ENCODE assay signal across 10 cellular contexts in genomic region chr6:32883789-32884188, GRCh38. TPM values are rescaled to one million over a fixed set of nuclear protein-coding genes. Genes with fewer than 3 reads are reported as not detected.
DNase-seq lines count a peak whose midpoint lies in the region; ATAC-seq and TF ChIP-seq lines count a peak whose summit lies in the region.
"Had no signal": no experiment of that assay in that cellular context is flagged by ENCODE, and none has a peak within 500 bp of the region (broad histone marks: within the 10 kb centered on the region; RNA-seq: fewer than 3 reads in every experiment).

No MANE protein-coding gene starts in this region.

- H3K4me2 ChIP-seq in GM23338 = no peak overlapping the region
- H3K4me2 ChIP-seq in smooth muscle cell = no peak overlapping the region

- H3K27ac ChIP-seq in GM23338 (ENCODE audit: low read depth) = no peak overlapping the region
- H3K27ac ChIP-seq in adrenal gland = peak overlapping the region in 2 of 5 donors; percentile 6 to 41
- no peak overlapping the region for H3K27ac ChIP-seq in right atrium auricular region
- no peak overlapping the region for H3K27ac ChIP-seq in smooth muscle cell (ENCODE audit: low read depth)

- 16 to 34% (median 26%) methylated on average over 4 to 5 of the region's 5 CpGs for WGBS in adrenal gland, 4 donors
- 7% methylated on average over 5 of the region's 5 CpGs for WGBS in smooth muscle cell (ENCODE audit: low lambda C conversion rate)

- TF ChIP-seq POLR2A in adrenal gland (IDR thresholded peaks at IDR 0.05) = no peak

- DNase-seq in GM23338 (ENCODE audit: low spot score) (peak; percentile 17), adrenal gland (peak in 6 of 7 donors; percentile 54 to 84 (median 76)), right atrium auricular region (ENCODE audit: low spot score) (peak; percentile 81), smooth muscle cell (lab: John Stamatoyannopoulos, UW; ENCODE audit: unreplicated experiment) (no peak)
- DNase-seq in stimulated activated naive B cell treated with anti-CD40 and anti-IgM and Interleukin-4, amounts not matched to agents 10 μg/mL and 1 μg/mL and 100 μg/mL, for 72 hours = no peak
- no peak for DNase-seq in stimulated activated CD4-positive, alpha-beta T cell treated with anti-CD3 and anti-CD28 coated beads, Interleukin-1b, Interleukin-23, amount 100 ng/mL, for 48 hours
- DNase-seq: DND-41, T1000 had no signal

- H3K27me3 ChIP-seq in GM23338 (ENCODE audit: insufficient read depth) (no peaks in the 10 kb centered on the region), adrenal gland (peaks cover 9% of the 10 kb centered on the region), right atrium auricular region (no peaks in the 10 kb centered on the region), smooth muscle cell (ENCODE audit: low read depth) (peaks cover 3% of the 10 kb centered on the region)

- no peaks in the 10 kb centered on the region for H3K36me3 ChIP-seq in GM23338 (ENCODE audit: insufficient read depth)
- H3K36me3 ChIP-seq in adrenal gland (replicated peaks in 1 of 2) = no peaks in the 10 kb centered on the region
- H3K36me3 ChIP-seq in right atrium auricular region = no peaks in the 10 kb centered on the region
- H3K36me3 ChIP-seq in smooth muscle cell (ENCODE audit: low read depth) = no peaks in the 10 kb centered on the region

- H3F3A ChIP-seq in GM23338 (replicated peaks; ENCODE audit: low read depth) (no peaks in the 10 kb centered on the region), smooth muscle cell (ENCODE audit: low read depth) (no peaks in the 10 kb centered on the region)

- ATAC-seq in GM23338 (peak; percentile 26; the same call in 1 of the 3 replicates), HG03175 (IDR thresholded peaks at IDR 0.05; ENCODE audit: unreplicated experiment) (no peak)
- ATAC-seq in stimulated activated naive B cell treated with anti-CD40 and anti-IgM and Interleukin-4, amounts not matched to agents 10 μg/mL and 1 μg/mL and 100 μg/mL, for 72 hours (replicated peaks) = no peak

- H3K4me1 ChIP-seq in GM23338 (ENCODE audit: insufficient read depth) (no peaks in the 10 kb centered on the region), adrenal gland (replicated peaks in 1 of 2) (peaks cover 12 to 20% of the 10 kb centered on the region in 2 donors), right atrium auricular region (peaks cover 0 to 12% of the 10 kb centered on the region in 2 donors), smooth muscle cell (ENCODE audit: low read depth) (no peaks in the 10 kb centered on the region)

- H3K9me3 ChIP-seq in adrenal gland (replicated peaks in 1 of 3) = no peaks in the 10 kb centered on the region
- no peaks in the 10 kb centered on the region for H3K9me3 ChIP-seq in right atrium auricular region
- H3K9me3 ChIP-seq in smooth muscle cell (replicated peaks; ENCODE audit: low read depth) = no peaks in the 10 kb centered on the region

- H4K20me1 ChIP-seq in GM23338 (replicated peaks; ENCODE audit: insufficient read depth) = no peaks in the 10 kb centered on the region
- no peaks in the 10 kb centered on the region for H4K20me1 ChIP-seq in smooth muscle cell (ENCODE audit: low read depth)

- H3K4me1 Mint-ChIP-seq in GM23338 = no peaks in the 10 kb centered on the region
- H3K4me1 Mint-ChIP-seq in stimulated activated naive B cell treated with anti-CD40 and anti-IgM and Interleukin-4, amounts not matched to agents 10 μg/mL and 1 μg/mL and 100 μg/mL, for 72 hours = peaks cover 36 to 54% of the 10 kb centered on the region in 2 donors

- H3K79me2 ChIP-seq in GM23338 (replicated peaks; ENCODE audit: insufficient read depth) (no peaks in the 10 kb centered on the region), smooth muscle cell (ENCODE audit: low read depth) (no peaks in the 10 kb centered on the region)

- H3K9me2 ChIP-seq in GM23338 (ENCODE audit: insufficient read depth) = no peaks in the 10 kb centered on the region

- H3K27me3 Mint-ChIP-seq in GM23338 (ENCODE audit: insufficient read depth, low read depth, poor library complexity) = peaks cover 5% of the 10 kb centered on the region
- peaks cover 7 to 10% of the 10 kb centered on the region in 2 donors for H3K27me3 Mint-ChIP-seq in stimulated activated naive B cell treated with anti-CD40 and anti-IgM and Interleukin-4, amounts not matched to agents 10 μg/mL and 1 μg/mL and 100 μg/mL, for 72 hours

- no peak for TF ChIP-seq CTCF in GM23338 (conservative IDR thresholded peaks at IDR 0.05; ENCODE audit: low read depth in 2 of 2)
- TF ChIP-seq CTCF in adrenal gland (IDR thresholded peaks at IDR 0.05) = no peak
- TF ChIP-seq CTCF in right atrium auricular region (IDR thresholded peaks at IDR 0.05) = no peak
- TF ChIP-seq CTCF in smooth muscle cell (IDR thresholded peaks at IDR 0.05; ENCODE audit: borderline replicate concordance, insufficient read depth, poor library complexity, severe bottlenecking) = no peak

- H2AFZ ChIP-seq in GM23338 = peak overlapping the region; percentile 59; the same call in 1 of the 2 replicates
- no peak overlapping the region for H2AFZ ChIP-seq in smooth muscle cell (ENCODE audit: low read depth)

- intact Hi-C loops in adrenal gland (cut with DNase I) = loop anchor here in 1 of 2 donors (10.0 kb wide), 1 partner anchor 51 kb away; no protein-coding TSS in a partner anchor

- no peaks in the 10 kb centered on the region for H3K9me3 Mint-ChIP-seq in GM23338
- H3K9me3 Mint-ChIP-seq in stimulated activated naive B cell treated with anti-CD40 and anti-IgM and Interleukin-4, amounts not matched to agents 10 μg/mL and 1 μg/mL and 100 μg/mL, for 72 hours = no peaks in the 10 kb centered on the region
- H3K9me3 Mint-ChIP-seq: mesothelial cell of epicardium had no signal

- no peak overlapping the region for H3K4me3 Mint-ChIP-seq in GM23338
- no peak overlapping the region for H3K4me3 Mint-ChIP-seq in stimulated activated naive B cell treated with anti-CD40 and anti-IgM and Interleukin-4, amounts not matched to agents 10 μg/mL and 1 μg/mL and 100 μg/mL, for 72 hours
- H3K4me3 Mint-ChIP-seq: mesothelial cell of epicardium had no signal

- H3K4me3 ChIP-seq in GM23338 = no peak overlapping the region
- no peak overlapping the region for H3K4me3 ChIP-seq in adrenal gland
- H3K4me3 ChIP-seq in right atrium auricular region = no peak overlapping the region
- no peak overlapping the region for H3K4me3 ChIP-seq in smooth muscle cell

- no peaks in the 10 kb centered on the region for H3K36me3 Mint-ChIP-seq in GM23338 (ENCODE audit: low read depth)
- peaks cover 2 to 12% of the 10 kb centered on the region in 2 donors for H3K36me3 Mint-ChIP-seq in stimulated activated naive B cell treated with anti-CD40 and anti-IgM and Interleukin-4, amounts not matched to agents 10 μg/mL and 1 μg/mL and 100 μg/mL, for 72 hours
- H3K36me3 Mint-ChIP-seq: mesothelial cell of epicardium had no signal

- H3K9ac ChIP-seq in smooth muscle cell (ENCODE audit: low read depth) = no peak overlapping the region

- no peak overlapping the region for H3K27ac Mint-ChIP-seq in GM23338
- peak overlapping the region; percentile 22 for H3K27ac Mint-ChIP-seq in stimulated activated naive B cell treated with anti-CD40 and anti-IgM and Interleukin-4, amounts not matched to agents 10 μg/mL and 1 μg/mL and 100 μg/mL, for 72 hours
- H3K27ac Mint-ChIP-seq: mesothelial cell of epicardium had no signal

RNA-seq across cellular contexts. Expression of gene PSMB9, which starts 29.8 kb away (rescaled TPM):
- 2.8 TPM in 1 of 2 replicates, not detected in the other for total RNA-seq in GM23338 (2014; rRNA removed; shearing (Covaris generic))
- polyA plus RNA-seq in GM23338 (2016; fragmentation: Nextera tagmentation; extraction: Ambion mirVana) (5.5 and 6.2 TPM in 2 replicates), adrenal gland (10 to 100 TPM; 13.8 to 52.9 (median 33.5) TPM), smooth muscle cell (1.7 and 2.2 TPM in 2 replicates)
- total RNA-seq in adrenal gland (10 to 100 TPM; 16.1 to 69.8 (median 42.3) TPM), right atrium auricular region (10 to 100 TPM; 10.9 to 17.6 TPM), smooth muscle cell (0.63 TPM in 1 of 2 replicates, not detected in the other)
- total RNA-seq: mesothelial cell of epicardium had no signal

RNA-seq across cellular contexts. Expression of gene TAP1, which starts 30.3 kb away (rescaled TPM):
- 16.5 and 22.0 TPM in 2 replicates for total RNA-seq in GM23338 (2014; rRNA removed; shearing (Covaris generic))
- polyA plus RNA-seq in GM23338 (2016; fragmentation: Nextera tagmentation; extraction: Ambion mirVana) (13.8 and 14.2 TPM in 2 replicates), adrenal gland (10 to 100 TPM; 24.9 to 77.9 (median 52.2) TPM), smooth muscle cell (18.4 and 22.4 TPM in 2 replicates)
- total RNA-seq in adrenal gland (10 to 100 TPM; 38.7 to 76.9 (median 54.3) TPM), right atrium auricular region (10 to 100 TPM; 11.9 to 26.5 TPM), smooth muscle cell (11.2 and 13.7 TPM in 2 replicates)

RNA-seq across cellular contexts. Expression of gene PSMB8, which starts 39.9 kb away (rescaled TPM):
- total RNA-seq in GM23338 (2014; rRNA removed; shearing (Covaris generic)) = 16.5 and 20.2 TPM in 2 replicates
- polyA plus RNA-seq in GM23338 (2016; fragmentation: Nextera tagmentation; extraction: Ambion mirVana) = 27.1 and 27.6 TPM in 2 replicates
- total RNA-seq in adrenal gland = 100 to 1,000 TPM in 1 of 8 donors, 10 to 100 TPM in 7; 67.5 to 114 (median 88.1) TPM
- 100 to 1,000 TPM in 2 of 3 donors, 10 to 100 TPM in 1; 63.0 to 195 (median 137) TPM for polyA plus RNA-seq in adrenal gland
- total RNA-seq in right atrium auricular region = 10 to 100 TPM; 15.4 to 29.2 TPM
- total RNA-seq in smooth muscle cell = 5.0 and 10.2 TPM in 2 replicates
- polyA plus RNA-seq in smooth muscle cell = 16.7 and 22.2 TPM in 2 replicates

RNA-seq across cellular contexts. Expression of gene TAP2, which starts 45.2 kb away (rescaled TPM):
- 9.5 and 102 TPM in 2 replicates for total RNA-seq in GM23338 (2014; rRNA removed; shearing (Covaris generic))
- polyA plus RNA-seq in GM23338 (2016; fragmentation: Nextera tagmentation; extraction: Ambion mirVana) = 3.4 and 4.9 TPM in 2 replicates
- total RNA-seq in adrenal gland = 10 to 100 TPM in 6 of 8 donors, 1 to 10 TPM in 2; 4.8 to 48.0 (median 29.5) TPM
- polyA plus RNA-seq in adrenal gland = 10 to 100 TPM; 20.5 to 24.3 (median 21.5) TPM
- total RNA-seq in right atrium auricular region = 1 to 10 TPM; 3.4 to 6.3 TPM
- total RNA-seq in smooth muscle cell = 5.3 and 6.1 TPM in 2 replicates
- 0.40 and 1.5 TPM in 2 replicates for polyA plus RNA-seq in smooth muscle cell

RNA-seq across cellular contexts. Expression of gene HLA-DMB, which starts 57.0 kb away (rescaled TPM):
- 1.3 and 1.6 TPM in 2 replicates for total RNA-seq in GM23338 (2014; rRNA removed; shearing (Covaris generic))
- 0.70 and 1.4 TPM in 2 replicates for polyA plus RNA-seq in GM23338 (2016; fragmentation: Nextera tagmentation; extraction: Ambion mirVana)
- total RNA-seq in adrenal gland = 100 to 1,000 TPM in 1 of 8 donors, 10 to 100 TPM in 7; 37.3 to 118 (median 85.7) TPM
- 10 to 100 TPM in 2 of 3 donors, 1 to 10 TPM in 1; 9.1 to 41.2 (median 23.9) TPM for polyA plus RNA-seq in adrenal gland
- total RNA-seq in right atrium auricular region = 10 to 100 TPM in 1 of 2 donors, 1 to 10 TPM in 1; 3.6 to 12.9 TPM
- not detected in 2 replicates for total RNA-seq in smooth muscle cell
- polyA plus RNA-seq in smooth muscle cell = not detected in 2 replicates
- total RNA-seq: mesothelial cell of epicardium had no signal

Comparison
In these comparisons a context has a peak if more than half of its experiments do, and no peak if none do; other contexts are left out.
1. DNase-seq: peak in GM23338 (single experiment), adrenal gland (6 of 7) and right atrium auricular region (single experiment); none in stimulated activated naive B cell treated with anti-CD40 and anti-IgM and Interleukin-4, amounts not matched to agents 10 μg/mL and 1 μg/mL and 100 μg/mL, for 72 hours (single experiment), smooth muscle cell (single experiment) and stimulated activated CD4-positive, alpha-beta T cell treated with anti-CD3 and anti-CD28 coated beads, Interleukin-1b, Interleukin-23, amount 100 ng/mL, for 48 hours (single experiment).